In genomic region chr3:30751610-30752299, GRCh38 we compare ENCODE assay signal across 1 cellular context.
TF ChIP-seq lines count a peak whose summit lies in the region.

No MANE protein-coding gene starts in this region.

TF ChIP-seq in IMR-90, 13 proteins besides CTCF, POLR2A, EP300 and RAD21 (continued from another document):
- TF ChIP-seq RCOR1 (IDR thresholded peaks at IDR 0.05; ENCODE audit: insufficient replicate concordance, low read length) (no peak), MAZ (IDR thresholded peaks at IDR 0.05; ENCODE audit: borderline replicate concordance, low read depth, low read length) (no peak), SMC3 (IDR thresholded peaks at IDR 0.05; ENCODE audit: low read depth, low read length) (peak; percentile 54), BHLHE40 (IDR thresholded peaks at IDR 0.05; ENCODE audit: low read depth, low read length) (no peak)
- TF ChIP-seq, protein P1, sequence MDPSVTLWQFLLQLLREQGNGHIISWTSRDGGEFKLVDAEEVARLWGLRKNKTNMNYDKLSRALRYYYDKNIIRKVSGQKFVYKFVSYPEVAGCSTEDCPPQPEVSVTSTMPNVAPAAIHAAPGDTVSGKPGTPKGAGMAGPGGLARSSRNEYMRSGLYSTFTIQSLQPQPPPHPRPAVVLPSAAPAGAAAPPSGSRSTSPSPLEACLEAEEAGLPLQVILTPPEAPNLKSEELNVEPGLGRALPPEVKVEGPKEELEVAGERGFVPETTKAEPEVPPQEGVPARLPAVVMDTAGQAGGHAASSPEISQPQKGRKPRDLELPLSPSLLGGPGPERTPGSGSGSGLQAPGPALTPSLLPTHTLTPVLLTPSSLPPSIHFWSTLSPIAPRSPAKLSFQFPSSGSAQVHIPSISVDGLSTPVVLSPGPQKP (IDR thresholded peaks at IDR 0.05; ENCODE audit: borderline replicate concordance, low read depth, low read length) = no peak
